8 cellular contexts compared by ENCODE assay signal in the genomic region with DNA sequence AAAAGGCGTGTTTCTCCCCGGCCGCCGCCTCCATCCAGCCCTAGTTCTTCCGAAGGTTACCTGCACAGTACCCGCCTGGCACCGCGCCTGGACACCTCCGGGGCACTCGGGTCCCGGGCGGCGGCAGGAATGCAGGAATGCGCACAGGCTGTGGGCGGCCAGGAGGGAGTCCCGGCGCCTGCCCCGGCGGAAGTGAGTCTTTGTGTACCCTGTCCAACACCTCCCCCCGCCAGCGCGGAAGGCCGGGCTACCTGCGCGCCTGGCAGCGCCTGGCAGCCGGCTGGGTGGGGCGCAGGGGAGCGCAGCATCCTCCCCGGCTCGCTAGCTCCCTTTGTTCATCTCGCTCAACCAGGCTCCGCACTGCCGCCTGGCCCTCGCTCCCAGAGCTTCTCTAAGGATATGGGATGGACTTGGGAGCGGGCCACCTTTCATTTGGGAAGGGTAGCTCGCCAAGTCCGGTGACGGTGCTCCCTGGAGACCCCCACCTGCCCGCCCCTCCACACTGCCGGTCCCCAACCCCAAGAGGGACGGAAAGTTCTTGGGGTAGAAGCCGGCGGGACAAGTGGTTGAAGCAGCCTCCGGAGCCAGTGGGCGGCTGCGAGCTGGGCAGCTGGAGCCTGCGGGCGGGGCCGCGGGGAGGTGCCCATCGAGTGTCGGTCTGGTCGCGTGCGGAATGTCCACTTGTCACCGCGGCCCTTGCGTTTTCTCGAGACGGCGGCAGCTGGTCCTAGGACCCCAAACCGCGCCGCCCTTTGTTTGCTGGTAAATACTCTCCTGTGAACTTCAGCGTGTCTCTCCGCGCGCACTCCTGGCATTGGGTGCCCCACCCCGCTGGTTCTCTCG. TPM values are rescaled to one million over a fixed set of nuclear protein-coding genes. Genes with fewer than 3 reads are reported as not detected.
A peak's percentile ranks its signal among the peaks of the same experiment; 100 is the strongest.
DNase-seq lines count a peak whose midpoint lies in the region; ATAC-seq, FAIRE-seq and TF ChIP-seq lines count a peak whose summit lies in the region.

No MANE protein-coding gene starts in this region.

- H3K27ac ChIP-seq in pancreas = no peak overlapping the region
- H3K27ac ChIP-seq in small intestine (ENCODE audit: low read depth in 1 of 2, low read length in 1 of 2) = no peak overlapping the region

- no peak overlapping the region for H3K4me3 Mint-ChIP-seq in activated T-cell treated with anti-CD3 and anti-CD28 coated beads, Interleukin-2, amount 50 U/mL, for 4 hours

- H3K4me1 ChIP-seq in pancreas (peaks cover 0 to 9% (median 0%) of the 10 kb centered on the region in 3 donors), small intestine (ENCODE audit: control insufficient read depth in 2 of 2, insufficient read depth in 1 of 2, low read depth in 1 of 2, low read length in 1 of 2) (no peaks in the 10 kb centered on the region)

- peaks cover 5% of the 10 kb centered on the region for H3K4me1 Mint-ChIP-seq in activated T-cell treated with anti-CD3 and anti-CD28 coated beads, Interleukin-2, amount 50 U/mL, for 4 hours (ENCODE audit: low read depth)

- peaks cover 0 to 20% (median 0%) of the 10 kb centered on the region in 4 donors for H3K27me3 ChIP-seq in pancreas
- peaks cover 6 to 15% of the 10 kb centered on the region in 2 donors for H3K27me3 ChIP-seq in small intestine (ENCODE audit: control insufficient read depth in 2 of 2, insufficient read depth in 2 of 2, low read length in 2 of 2)

- peaks cover 24% of the 10 kb centered on the region for H3K27me3 Mint-ChIP-seq in activated T-cell treated with anti-CD3 and anti-CD28 coated beads, Interleukin-2, amount 50 U/mL, for 4 hours (ENCODE audit: low read depth)

- ATAC-seq in pancreas (peak; percentile 58 to 88 (median 72)), GM19328 (IDR thresholded peaks at IDR 0.05; ENCODE audit: unreplicated experiment) (no peak)
- ATAC-seq in activated T-cell treated with anti-CD3 and anti-CD28 coated beads, Interleukin-2, amount 50 U/mL, for 4 hours = no peak

- WGBS in pancreas, 2 donors = 0 to 2% methylated on average over 54 to 71 of the region's 71 CpGs
- 3 to 12% (median 11%) methylated on average over 63 to 71 of the region's 71 CpGs for WGBS in small intestine, 3 donors

- H3K9me3 ChIP-seq in pancreas = no peaks in the 10 kb centered on the region
- peaks cover 1% of the 10 kb centered on the region for H3K9me3 ChIP-seq in small intestine (ENCODE audit: control insufficient read depth, low read depth)

- FAIRE-seq in frontal cortex (lab: Jason Lieb, UNC) (no peak), pancreas (lab: Jason Lieb, UNC) (no peak), small intestine (lab: Jason Lieb, UNC) (no peak)

- intact Hi-C loops in pancreas (cut with DNase I) = no loop called here

- no peaks in the 10 kb centered on the region for H3K36me3 Mint-ChIP-seq in activated T-cell treated with anti-CD3 and anti-CD28 coated beads, Interleukin-2, amount 50 U/mL, for 4 hours (ENCODE audit: insufficient read depth)

- no peak for TF ChIP-seq CTCF in pancreas (IDR thresholded peaks at IDR 0.05)

- DNase-seq in DMS153 (lab: John Stamatoyannopoulos, UW) (peak; percentile 79), NCI-H748 (lab: John Stamatoyannopoulos, UW; ENCODE audit: unreplicated experiment) (peak; percentile 84), frontal cortex (ENCODE audit: low spot score in 2 of 2) (peak; percentile 24 to 28), pancreas (peak; percentile 21 to 85 (median 50)), small intestine (no peak)
- DNase-seq in activated T-cell treated with anti-CD3 and anti-CD28 coated beads, Interleukin-2, amount 50 U/mL, for 4 hours = no peak
- DNase-seq in activated naive CD4-positive, alpha-beta T cell treated with Interleukin-2 at 50 U/mL for 16 hours = no peak

- peak overlapping the region; percentile 24 to 49 (median 32) for H3K4me3 ChIP-seq in pancreas
- H3K4me3 ChIP-seq in small intestine (ENCODE audit: low read depth in 1 of 2, low read length in 2 of 2) = peak overlapping the region in 1 of 2 donors; percentile 15

- H3K36me3 ChIP-seq in pancreas (no peaks in the 10 kb centered on the region), small intestine (ENCODE audit: control insufficient read depth in 2 of 2, insufficient read depth in 2 of 2, low read length in 2 of 2) (no peaks in the 10 kb centered on the region)

- H3K9me3 Mint-ChIP-seq in activated T-cell treated with anti-CD3 and anti-CD28 coated beads, Interleukin-2, amount 50 U/mL, for 4 hours = no peaks in the 10 kb centered on the region

RNA-seq across cellular contexts. Expression of a gene that starts 1.2 kb away (rescaled TPM):
- total RNA-seq in frontal cortex (144 TPM), pancreas (1 to 10 TPM in 1 of 6 donors, under 1 TPM in 3, not detected in 2; 0.06 to 1.0 (median 0.29) TPM)
- polyA plus RNA-seq in pancreas (under 1 TPM; 0.04 to 0.05 TPM), small intestine (under 1 TPM in 1 of 3 donors, not detected in 2; 0.03 TPM)
- total RNA-seq in activated T-cell treated with anti-CD3 and anti-CD28 coated beads, Interleukin-2, amount 50 U/mL, for 4 hours = not detected

Comparison
In these comparisons a context has a peak if more than half of its experiments do, and no peak if none do; other contexts are left out.
1. DNase-seq: peak in DMS153 (single experiment), NCI-H748 (single experiment), frontal cortex (2 of 2) and pancreas (6 of 6); none in activated T-cell treated with anti-CD3 and anti-CD28 coated beads, Interleukin-2, amount 50 U/mL, for 4 hours (single experiment), small intestine (single experiment) and activated naive CD4-positive, alpha-beta T cell treated with Interleukin-2 at 50 U/mL for 16 hours (single experiment).
2. ATAC-seq: peak in pancreas (4 of 4); none in GM19328 (single experiment) and activated T-cell treated with anti-CD3 and anti-CD28 coated beads, Interleukin-2, amount 50 U/mL, for 4 hours (0 of 2).
3. RNA of a gene that starts 1.2 kb away (total RNA-seq): 144 TPM in frontal cortex (single experiment); 0.06 to 1.0 TPM in pancreas and not detected in activated T-cell treated with anti-CD3 and anti-CD28 coated beads, Interleukin-2, amount 50 U/mL, for 4 hours; every median in the first group is over 10 times any median in the second.